Comparison of ENCODE assay signal across 1 cellular context in genomic region chr20:36624068-36624813, GRCh38.
TF ChIP-seq lines count a peak whose summit lies in the region.

No MANE protein-coding gene starts in this region.

TF ChIP-seq in endothelial cell of umbilical vein, 7 proteins besides CTCF, POLR2A, EP300 and RAD21:
- TF ChIP-seq MAX (IDR thresholded peaks at IDR 0.05; ENCODE audit: insufficient read depth, insufficient read length) (no peak), POLR2AphosphoS5 (IDR thresholded peaks at IDR 0.05; ENCODE audit: insufficient read depth, low read depth, low read length) (no peak), MYC (IDR thresholded peaks at IDR 0.05; ENCODE audit: low read depth, low read length) (no peak), EZH2 (IDR thresholded peaks at IDR 0.05; ENCODE audit: borderline replicate concordance, low read depth, low read length, severe bottlenecking) (no peak), FOS (IDR thresholded peaks at IDR 0.05; ENCODE audit: borderline replicate concordance, insufficient read depth, low read length) (no peak), GATA2 (IDR thresholded peaks at IDR 0.05; ENCODE audit: insufficient read depth, insufficient read length, low read depth, low read length) (no peak), JUN (IDR thresholded peaks at IDR 0.05; ENCODE audit: borderline replicate concordance, insufficient read depth, insufficient read length, low read depth) (no peak)
